Comparison of ENCODE assay signal across 19 cellular contexts in genomic region chr17:29210879-29211278, GRCh38. TPM values are rescaled to one million over a fixed set of nuclear protein-coding genes. Genes with fewer than 3 reads are reported as not detected.
"Had no signal": no experiment of that assay in that cellular context is flagged by ENCODE, and none has a peak within 500 bp of the region (broad histone marks: within the 10 kb centered on the region; RNA-seq: fewer than 3 reads in every experiment).

No MANE protein-coding gene starts in this region.

- DNase-seq: activated CD4-positive, alpha-beta T cell treated with anti-CD3 and anti-CD28 coated beads, Interleukin-2, amount 50 U/mL, for 1 hour; activated naive CD4-positive, alpha-beta T cell treated with anti-CD3 and anti-CD28 coated beads, Interleukin-2, amount 10 ng/mL, durations not matched to agents 7 days and 5 days; adrenal gland; cerebellar nuclear complex; esophagus squamous epithelium; naive thymus-derived CD8-positive, alpha-beta T cell; right cardiac atrium; stimulated activated CD4-positive, alpha-beta T cell treated with anti-CD3 and anti-CD28 coated beads, Interleukin-12 subunit alpha, Interleukin-12 subunit beta, amount 100 ng/mL, for 4 hours; stimulated activated naive CD4-positive, alpha-beta T cell; testis had no signal

- H3K9me3 ChIP-seq: adrenal gland, esophagus squamous epithelium, gastroesophageal sphincter, testis had no signal

- H3K27ac ChIP-seq: adrenal gland, esophagus squamous epithelium, gastroesophageal sphincter, testis had no signal

- H3K4me1 ChIP-seq: adrenal gland, gastroesophageal sphincter, testis had no signal

- FAIRE-seq: endometrium had no signal

- H3K36me3 ChIP-seq: adrenal gland, esophagus squamous epithelium, gastroesophageal sphincter had no signal

- ATAC-seq: gastroesophageal sphincter; naive thymus-derived CD8-positive, alpha-beta T cell; right cardiac atrium had no signal

- H3K4me3 ChIP-seq: adrenal gland, esophagus squamous epithelium, gastroesophageal sphincter, lung, testis had no signal

RNA-seq across cellular contexts. Expression of gene CRYBA1, which starts 35.8 kb away (rescaled TPM):
- total RNA-seq: activated T-helper 2 cell treated with anti-CD3 and anti-CD28 coated beads, Interferon-gamma antibody, Interleukin-2, Interleukin-4, amounts not matched to agents 10 μg/mL and 5 μg/mL and 100 μg/mL, durations not matched to agents 14 hours and 24 hours and 36 hours; adrenal gland; dermis microvascular lymphatic vessel endothelial cell; esophagus squamous epithelium; gastroesophageal sphincter; kidney epithelial cell; lung; mononuclear cell; naive thymus-derived CD8-positive, alpha-beta T cell; right cardiac atrium; T-helper 2 cell treated with Interferon-gamma antibody and Interleukin-4, amounts not matched to agents 100 ng/mL and 5 ng/mL, for 36 hours; testis; ureter had no signal
